ENCODE assay signal across 8 cellular contexts in genomic region chr1:161382214-161383019, GRCh38. TPM values are rescaled to one million over a fixed set of nuclear protein-coding genes. Genes with fewer than 3 reads are reported as not detected.
A peak's percentile ranks its signal among the peaks of the same experiment; 100 is the strongest.
DNase-seq lines count a peak whose midpoint lies in the region; ATAC-seq, FAIRE-seq and TF ChIP-seq lines count a peak whose summit lies in the region.

No MANE protein-coding gene starts in this region.

- H3K79me2 ChIP-seq in HCT116 (ENCODE audit: insufficient read depth, low read length) (no peaks in the 10 kb centered on the region), astrocyte (ENCODE audit: insufficient read depth, low read length) (no peaks in the 10 kb centered on the region)

- H3K9me3 ChIP-seq in HCT116 (ENCODE audit: control insufficient read depth in 1 of 2, insufficient read depth in 1 of 2, low read depth in 1 of 2, low read length in 2 of 2): no peaks in the 10 kb centered on the region
- no peaks in the 10 kb centered on the region for H3K9me3 ChIP-seq in astrocyte (ENCODE audit: insufficient read depth, low read depth, low read length)

- no peak overlapping the region for H3K9ac ChIP-seq in HCT116 (ENCODE audit: low read length)
- H3K9ac ChIP-seq in astrocyte (ENCODE audit: low read length): peak overlapping the region; percentile 56

- no peak overlapping the region for H3K4me3 Mint-ChIP-seq in astrocyte (ENCODE audit: unreplicated experiment)

- TF ChIP-seq CTCF in HCT116 (IDR thresholded peaks at IDR 0.05 in 2 of 3, conservative IDR thresholded peaks at IDR 0.05 in 1 of 3; ENCODE audit: borderline replicate concordance in 1 of 3, insufficient read depth in 1 of 3, low read depth in 2 of 3, low read length in 2 of 3) (peak; percentile 56 to 85 (median 72)), astrocyte (IDR thresholded peaks at IDR 0.05; ENCODE audit: insufficient read depth, low read depth, low read length) (peak; percentile 63)

- TF ChIP-seq RAD21 in HCT116 (IDR thresholded peaks at IDR 0.05; ENCODE audit: low read depth): peak; percentile 84

- peak; percentile 86 for FAIRE-seq in astrocyte (lab: Jason Lieb, UNC)

- no peaks in the 10 kb centered on the region for H4K20me1 ChIP-seq in HCT116 (ENCODE audit: insufficient read depth)
- no peaks in the 10 kb centered on the region for H4K20me1 ChIP-seq in astrocyte (ENCODE audit: insufficient read depth, low read length)

- intact Hi-C loops in HCT116 (cut with micrococcal nuclease): loop anchor here (1.0 to 10.0 kb wide), 4 partner anchors 68 to 265 kb away; partner anchors contain the start of genes NIT1, PFDN2 and SDHC

- ATAC-seq in HCT116: peak; percentile 86

- no peaks in the 10 kb centered on the region for H3K36me3 Mint-ChIP-seq in astrocyte (ENCODE audit: low read depth, unreplicated experiment)

- RAD21 ChIA-PET in HCT116 (lab: Charles Lee; ENCODE audit: low non-redundant PET in 1 of 2, low total read pairs in 2 of 2, uncharacterized antibody in 2 of 2, unreplicated experiment in 2 of 2): interaction anchor here in 1 of 2 experiments (0.6 kb wide), 1 partner anchor 1731 kb away, joined by 3 read pairs; no protein-coding TSS in a partner anchor

- DNase-seq in COLO829 (ENCODE audit: low spot score) (peak; percentile 69), HCT116 (ENCODE audit: low read depth, low spot score) (peak; percentile 45), NCI-H446 (lab: John Stamatoyannopoulos, UW) (peak; percentile 21 to 73), astrocyte (ENCODE audit: low read depth) (peak; percentile 77), hepatic stellate cell (ENCODE audit: low spot score) (peak; percentile 48), NCI-H128 (lab: John Stamatoyannopoulos, UW; ENCODE audit: unreplicated experiment) (no peak)
- no peak for DNase-seq in stimulated activated CD4-positive, alpha-beta T cell treated with anti-CD3 and anti-CD28 coated beads, Interleukin-4, amount 100 ng/mL, for 24 hours

- H3K27me3 ChIP-seq in HCT116 (ENCODE audit: insufficient read depth, low read length) (no peaks in the 10 kb centered on the region), astrocyte (ENCODE audit: insufficient read depth, low read length) (no peaks in the 10 kb centered on the region)

- POLR2A ChIA-PET in HCT116 (lab: Charles Lee): interaction anchor here (1.4 to 1.6 kb wide), 2 partner anchors 76 to 216 kb away, joined by 3 to 4 read pairs; partner anchors contain the start of gene PPOX

- CTCF ChIA-PET in HCT116 (lab: Charles Lee): interaction anchor here (0.6 to 2.1 kb wide), 20 partner anchors 8 to 547 kb away, joined by 3 to 46 read pairs (median 4); partner anchors contain the start of genes NDUFS2, PPOX, SDHC and TOMM40L

- H3K4me1 ChIP-seq in HCT116 (ENCODE audit: control insufficient read depth in 1 of 2, insufficient read depth in 2 of 2, low read length in 2 of 2) (peaks cover 5 to 14% of the 10 kb centered on the region in 2 experiments; a peak in 3 of 4 replicates), astrocyte (ENCODE audit: insufficient read depth, low read length) (peaks cover 9% of the 10 kb centered on the region)

- no peaks in the 10 kb centered on the region for H3K36me3 ChIP-seq in HCT116 (ENCODE audit: control insufficient read depth in 1 of 2, insufficient read depth in 2 of 2, low read length in 2 of 2)
- H3K36me3 ChIP-seq in astrocyte (ENCODE audit: insufficient read depth, low read length): no peaks in the 10 kb centered on the region

- no peaks in the 10 kb centered on the region for H3K27me3 Mint-ChIP-seq in astrocyte (ENCODE audit: low read depth, unreplicated experiment)

- no peaks in the 10 kb centered on the region for H3K9me3 Mint-ChIP-seq in astrocyte (ENCODE audit: unreplicated experiment)

- H3K27ac Mint-ChIP-seq in astrocyte (ENCODE audit: unreplicated experiment): peak overlapping the region; percentile 20

- no TSS peak for BruUV-seq in HCT116 (replicated peaks; lab: Mats Ljungman, UMichigan)

- no peaks in the 10 kb centered on the region for H3K9me2 ChIP-seq in HCT116 (ENCODE audit: insufficient read depth)

- H2AFZ ChIP-seq in HCT116 (ENCODE audit: low read depth, low read length, poor library complexity, severe bottlenecking) (peak overlapping the region; percentile 30), astrocyte (ENCODE audit: low read depth, low read length) (peak overlapping the region; percentile 82)

- no peak for TF ChIP-seq POLR2A in HCT116 (IDR thresholded peaks at IDR 0.05; ENCODE audit: borderline replicate concordance, extremely low read depth, insufficient read depth, insufficient read length)

- H3K4me3 ChIP-seq in HCT116 (replicated peaks in 1 of 2; ENCODE audit: low read depth in 1 of 2, low read length in 2 of 2) (no peak overlapping the region), astrocyte (ENCODE audit: insufficient read depth, low read depth, low read length) (peak overlapping the region; percentile 23), skin epidermis (no peak overlapping the region)

- peak overlapping the region; percentile 22; the same call in 1 of the 2 replicates for H3K4me2 ChIP-seq in HCT116 (ENCODE audit: low read length)
- H3K4me2 ChIP-seq in astrocyte (ENCODE audit: low read length): peak overlapping the region; percentile 70

- H3K27ac ChIP-seq in HCT116 (ENCODE audit: low read depth, low read length): no peak overlapping the region
- peak overlapping the region; percentile 72 for H3K27ac ChIP-seq in astrocyte (ENCODE audit: low read depth, low read length)
- peak overlapping the region in 15 of 21 experiments; percentile 12 to 90 (median 59) for H3K27ac ChIP-seq in skin epidermis

- peaks cover 5% of the 10 kb centered on the region for H3K4me1 Mint-ChIP-seq in astrocyte (ENCODE audit: low read depth, unreplicated experiment)

TF ChIP-seq in HCT116, 20 proteins besides CTCF, POLR2A, EP300 and RAD21:
- TF ChIP-seq EZH2phosphoT487 (IDR thresholded peaks at IDR 0.05; ENCODE audit: borderline replicate concordance) (no peak), POLR2AphosphoS5 (IDR thresholded peaks at IDR 0.05; ENCODE audit: low read depth, low read length) (no peak), ZFX (IDR thresholded peaks at IDR 0.05) (no peak), YY1 (IDR thresholded peaks at IDR 0.05; ENCODE audit: extremely low read depth, insufficient replicate concordance, low read depth, low read length) (no peak), SP1 (IDR thresholded peaks at IDR 0.05; ENCODE audit: low read depth) (no peak), SIN3A (IDR thresholded peaks at IDR 0.05; ENCODE audit: low read depth) (no peak), CEBPB (IDR thresholded peaks at IDR 0.05; ENCODE audit: low read depth) (no peak), ZBTB33 (IDR thresholded peaks at IDR 0.05; ENCODE audit: extremely low read depth, insufficient replicate concordance, low read length) (no peak), SRF (IDR thresholded peaks at IDR 0.05; ENCODE audit: low read depth) (no peak)
- TF ChIP-seq, protein P1, sequence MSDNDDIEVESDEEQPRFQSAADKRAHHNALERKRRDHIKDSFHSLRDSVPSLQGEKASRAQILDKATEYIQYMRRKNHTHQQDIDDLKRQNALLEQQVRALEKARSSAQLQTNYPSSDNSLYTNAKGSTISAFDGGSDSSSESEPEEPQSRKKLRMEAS (IDR thresholded peaks at IDR 0.05): no peak

RNA-seq across cellular contexts. Expression of gene CFAP126, which starts 14.7 kb away (rescaled TPM):
- total RNA-seq in HCT116 (2021; ENCODE audit: unreplicated experiment) (not detected), astrocyte (not detected in 2 replicates)
- polyA plus RNA-seq in HCT116 (2012): not detected in 2 replicates

Comparison
In these comparisons a context has a peak if more than half of its experiments do, and no peak if none do; other contexts are left out.
1. DNase-seq: peak in COLO829 (single experiment), HCT116 (single experiment), NCI-H446 (2 of 2), astrocyte (single experiment) and hepatic stellate cell (single experiment); none in NCI-H128 (single experiment) and stimulated activated CD4-positive, alpha-beta T cell treated with anti-CD3 and anti-CD28 coated beads, Interleukin-4, amount 100 ng/mL, for 24 hours (single experiment).